ENCODE assay signal across 9 cellular contexts in genomic region chr17:61402978-61403845, GRCh38. TPM values are rescaled to one million over a fixed set of nuclear protein-coding genes. Genes with fewer than 3 reads are reported as not detected.
A peak's percentile ranks its signal among the peaks of the same experiment; 100 is the strongest.
DNase-seq lines count a peak whose midpoint lies in the region; ATAC-seq, FAIRE-seq and TF ChIP-seq lines count a peak whose summit lies in the region.
"Had no signal": no experiment of that assay in that cellular context is flagged by ENCODE, and none has a peak within 500 bp of the region (broad histone marks: within the 10 kb centered on the region; RNA-seq: fewer than 3 reads in every experiment).

No MANE protein-coding gene starts in this region.

- no peaks in the 10 kb centered on the region; the same call in 2 of the 3 replicates for H3K9me3 ChIP-seq in GM12878 (replicated peaks; ENCODE audit: control insufficient read depth, insufficient read depth, low read length)

- POLR2A ChIA-PET in GM12878 (lab: Charles Lee) = no interaction called here

- SMC1A ChIA-PET in GM12878 (lab: Charles Lee; ENCODE audit: uncharacterized antibody, unreplicated experiment) = no interaction called here

- H3K4me3 Mint-ChIP-seq in CD14-positive monocyte (peak overlapping the region; percentile 37 to 83), natural killer cell (peak overlapping the region; percentile 59)

- peaks cover 34 to 46% of the 10 kb centered on the region in 2 experiments for H3K27me3 ChIP-seq in GM12878 (replicated peaks in 1 of 2; ENCODE audit: control insufficient read depth in 2 of 2, insufficient read depth in 2 of 2, low read length in 1 of 2)

- no TSS peak for BruUV-seq in GM12878 (replicated peaks; lab: Mats Ljungman, UMichigan)

- no peak for FAIRE-seq in GM12878 (lab: Jason Lieb, UNC)

- H2AFZ ChIP-seq in GM12878 (ENCODE audit: control insufficient read depth, low read depth, low read length) = no peak overlapping the region

- H3K27ac Mint-ChIP-seq in CD14-positive monocyte (no peak overlapping the region), natural killer cell (peak overlapping the region in 1 of 2 donors; percentile 56)

- no peak for TF ChIP-seq EP300 in GM12878 (IDR thresholded peaks at IDR 0.05; ENCODE audit: borderline replicate concordance in 1 of 2, control insufficient read depth in 1 of 2, low read depth in 2 of 2, low read length in 2 of 2)

- H3K27me3 Mint-ChIP-seq in CD14-positive monocyte (ENCODE audit: low read depth in 3 of 3) (peaks cover 86 to 97% (median 86%) of the 10 kb centered on the region in 3 donors), natural killer cell (ENCODE audit: low read depth in 2 of 2) (peaks cover 50 to 62% of the 10 kb centered on the region in 2 donors)

- H3K9me3 Mint-ChIP-seq in CD14-positive monocyte = peaks cover 0 to 30% (median 14%) of the 10 kb centered on the region in 7 donors
- H3K9me3 Mint-ChIP-seq in natural killer cell = no peaks in the 10 kb centered on the region

- H4K20me1 ChIP-seq in GM12878 (ENCODE audit: control insufficient read depth, insufficient read depth) = no peaks in the 10 kb centered on the region

- H3K79me2 ChIP-seq in GM12878 (ENCODE audit: control insufficient read depth, insufficient read depth, low read length) = no peaks in the 10 kb centered on the region

- CTCF ChIA-PET in GM12878 (lab: Yijun Ruan, JAX) = interaction anchor here (1.0 to 1.1 kb wide), 2 partner anchors 9 to 439 kb away, joined by 3 read pairs; no protein-coding TSS in a partner anchor

- RAD21 ChIA-PET in GM12878 (lab: Charles Lee; ENCODE audit: unreplicated experiment) = no interaction called here

- DNase-seq in CD14-positive monocyte (ENCODE audit: low spot score) = no peak
- DNase-seq in NCI-H2029 treated with DMSO at 0.1 percent for 48 hours (lab: John Stamatoyannopoulos, UW) = peak; percentile 21
- DNase-seq in GM12878 (ENCODE audit: low read depth, low spot score) = no peak
- no peak for DNase-seq in natural killer cell
- DNase-seq in epidermal melanocyte (ENCODE audit: insufficient read length, low spot score) = no peak
- DNase-seq in KG1 (lab: John Stamatoyannopoulos, UW) = no peak
- DNase-seq in cortex of kidney (lab: John Stamatoyannopoulos, UW) = no peak

- peaks cover 13 to 14% of the 10 kb centered on the region in 2 donors for H3K36me3 Mint-ChIP-seq in CD14-positive monocyte
- H3K36me3 Mint-ChIP-seq in natural killer cell = no peaks in the 10 kb centered on the region

- intact Hi-C loops in CD14-positive monocyte (cut with micrococcal nuclease) = no loop called here
- intact Hi-C loops in GM12878 (cut with micrococcal nuclease; ENCODE audit: unreplicated experiment) = no loop called here
- intact Hi-C loops in natural killer cell (cut with micrococcal nuclease) = no loop called here

- TF ChIP-seq CTCF in CD14-positive monocyte (IDR thresholded peaks at IDR 0.05) (no peak), GM12878 (IDR thresholded peaks at IDR 0.05 in 2 of 3, conservative IDR thresholded peaks at IDR 0.05 in 1 of 3; ENCODE audit: control insufficient read depth in 2 of 3, extremely low read depth in 1 of 3, insufficient read depth in 1 of 3, low read depth in 3 of 3, low read length in 3 of 3) (no peak), natural killer cell (IDR thresholded peaks at IDR 0.05) (no peak)

- H3K27ac ChIP-seq in GM12878 (ENCODE audit: control insufficient read depth, insufficient read depth) = no peak overlapping the region

- ATAC-seq in GM12878 = no peak
- ATAC-seq in natural killer cell = peak in 1 of 3 donors; percentile 28
- no peak for ATAC-seq in HG02623 (IDR thresholded peaks at IDR 0.05; ENCODE audit: unreplicated experiment)

- in situ Hi-C loops in GM12878 (cut with MboI) = no loop called here

- WGBS in GM12878 (ENCODE audit: insufficient coverage, insufficient replicate concordance, low lambda C conversion rate, missing lambda C conversion rate) = 2% methylated on average over 57 of the region's 57 CpGs

- H3K4me1 Mint-ChIP-seq in CD14-positive monocyte = peaks cover 42% of the 10 kb centered on the region
- peaks cover 27 to 28% of the 10 kb centered on the region in 2 donors for H3K4me1 Mint-ChIP-seq in natural killer cell

- no peak overlapping the region for H3K4me3 ChIP-seq in GM12878

- H3K9ac ChIP-seq in GM12878 (ENCODE audit: control insufficient read depth, insufficient read depth, low read length) = no peak overlapping the region

- no peak for TF ChIP-seq RAD21 in GM12878 (IDR thresholded peaks at IDR 0.05; ENCODE audit: insufficient read depth, low read depth, low read length)

- no peak for TF ChIP-seq POLR2A in GM12878 (IDR thresholded peaks at IDR 0.05; ENCODE audit: low read depth, low read length)

- no peak overlapping the region for H3K4me2 ChIP-seq in GM12878 (ENCODE audit: control insufficient read depth, insufficient read depth)

- H3K36me3 ChIP-seq in GM12878 (ENCODE audit: control insufficient read depth in 2 of 2, insufficient read depth in 2 of 2, low read length in 1 of 2) = no peaks in the 10 kb centered on the region; a peak in 1 of 4 replicates

- no peaks in the 10 kb centered on the region for H3K4me1 ChIP-seq in GM12878 (ENCODE audit: control insufficient read depth, insufficient read depth, low read length)

TF ChIP-seq in GM12878, 131 proteins besides CTCF, POLR2A, EP300 and RAD21:
- no peak for TF ChIP-seq CHD2 (IDR thresholded peaks at IDR 0.05; ENCODE audit: borderline replicate concordance, low read depth, low read length)
- TF ChIP-seq SUZ12 (IDR thresholded peaks at IDR 0.05; ENCODE audit: unreplicated experiment) = peak; percentile 61
- TF ChIP-seq NFXL1 (IDR thresholded peaks at IDR 0.05; ENCODE audit: borderline replicate concordance) = peak; percentile 83; the same call in 1 of the 2 replicates

RNA-seq across cellular contexts. Expression of gene TBX2, which starts 3.6 kb away (rescaled TPM):
- not detected for polyA plus RNA-seq in CD14-positive monocyte
- not detected in 2 replicates for total RNA-seq in GM12878 (2013; cell fraction: nucleolus; rRNA removed)
- total RNA-seq in GM12878 (2014; rRNA removed) = not detected in 2 replicates
- total RNA-seq in GM12878 (2014; rRNA removed; fragmentation: Illumina TruSeq; extraction: Trizol) = not detected in 2 replicates
- 0.11 and 0.13 TPM in 2 replicates for total RNA-seq in GM12878 (2021)
- polyA plus RNA-seq in GM12878 (2011; ENCODE audit: low read depth) = not detected
- polyA plus RNA-seq in GM12878 (2011; rRNA removed) = not detected in 2 replicates
- polyA plus RNA-seq in GM12878 (2011; cell fraction: cytosol; rRNA removed) = not detected in 2 replicates
- polyA plus RNA-seq in GM12878 (2011; cell fraction: nucleus; rRNA removed) = not detected in 2 replicates
- polyA plus RNA-seq in GM12878 (2012) = not detected in 2 replicates
- not detected in 2 replicates for polyA plus RNA-seq in GM12878 (2014; fragmentation: Illumina TruSeq; extraction: Trizol)
- not detected for polyA plus RNA-seq in GM12878 (2014; fragmentation: Nextera tagmentation; extraction: Ambion mirVana)
- polyA plus RNA-seq in GM12878 (2014; rRNA removed) = not detected in 2 replicates
- polyA plus RNA-seq in GM12878 (2016; fragmentation: Nextera tagmentation; extraction: Ambion mirVana) = not detected
- not detected in 2 replicates for polyA minus RNA-seq in GM12878 (2011; rRNA and poly(A)+ RNA removed)
- not detected in 2 replicates for polyA minus RNA-seq in GM12878 (2011; cell fraction: cytosol; rRNA and poly(A)+ RNA removed)
- polyA minus RNA-seq in GM12878 (2011; cell fraction: nucleus; rRNA and poly(A)+ RNA removed) = not detected in 2 replicates
- total RNA-seq in natural killer cell = under 1 TPM in 2 of 3 donors, not detected in 1; 0.09 to 0.23 TPM

RNA-seq across cellular contexts. Expression of gene TBX4, which starts 49.0 kb away (rescaled TPM):
- polyA plus RNA-seq in CD14-positive monocyte = not detected
- total RNA-seq in GM12878 (2013; cell fraction: nucleolus; rRNA removed) = not detected in 2 replicates
- not detected in 2 replicates for total RNA-seq in GM12878 (2014; rRNA removed)
- total RNA-seq in GM12878 (2014; rRNA removed; fragmentation: Illumina TruSeq; extraction: Trizol) = not detected in 2 replicates
- total RNA-seq in GM12878 (2021) = not detected in 2 replicates
- not detected for polyA plus RNA-seq in GM12878 (2011; ENCODE audit: low read depth)
- polyA plus RNA-seq in GM12878 (2011; rRNA removed) = not detected in 2 replicates
- 0.03 TPM in 1 of 2 replicates, not detected in the other for polyA plus RNA-seq in GM12878 (2011; cell fraction: cytosol; rRNA removed)
- polyA plus RNA-seq in GM12878 (2011; cell fraction: nucleus; rRNA removed) = 0.06 TPM in 1 of 2 replicates, not detected in the other
- 0.07 TPM in 1 of 2 replicates, not detected in the other for polyA plus RNA-seq in GM12878 (2012)
- 0.01 TPM in 1 of 2 replicates, not detected in the other for polyA plus RNA-seq in GM12878 (2014; fragmentation: Illumina TruSeq; extraction: Trizol)
- not detected for polyA plus RNA-seq in GM12878 (2014; fragmentation: Nextera tagmentation; extraction: Ambion mirVana)
- not detected in 2 replicates for polyA plus RNA-seq in GM12878 (2014; rRNA removed)
- polyA plus RNA-seq in GM12878 (2016; fragmentation: Nextera tagmentation; extraction: Ambion mirVana) = not detected
- polyA minus RNA-seq in GM12878 (2011; rRNA and poly(A)+ RNA removed) = 0.15 TPM in 1 of 2 replicates, not detected in the other
- polyA minus RNA-seq in GM12878 (2011; cell fraction: cytosol; rRNA and poly(A)+ RNA removed) = not detected in 2 replicates
- polyA minus RNA-seq in GM12878 (2011; cell fraction: nucleus; rRNA and poly(A)+ RNA removed) = not detected in 2 replicates
- not detected for total RNA-seq in natural killer cell
- total RNA-seq: glomerular endothelial cell had no signal
